ENCODE assay signal across 27 cellular contexts in genomic region chr4:12534684-12535083, GRCh38.
"Had no signal": no experiment of that assay in that cellular context is flagged by ENCODE, and none has a peak within 500 bp of the region (broad histone marks: within the 10 kb centered on the region; RNA-seq: fewer than 3 reads in every experiment).

No MANE protein-coding gene starts in this region.

- H3K4me3 Mint-ChIP-seq: endodermal cell, mesothelial cell of epicardium had no signal

- H3K27me3 ChIP-seq: dorsolateral prefrontal cortex, esophagus squamous epithelium, gastrocnemius medialis, heart right ventricle, left lung had no signal

- FAIRE-seq: endometrium, islet of Langerhans, keratinocyte had no signal

- H3K36me3 Mint-ChIP-seq: mesothelial cell of epicardium had no signal

- H3K4me3 ChIP-seq: coronary artery, dorsolateral prefrontal cortex, esophagus squamous epithelium, gastrocnemius medialis, heart right ventricle, left lung, lower lobe of right lung, mucosa of descending colon had no signal

- H3K4me1 Mint-ChIP-seq: endodermal cell, mesothelial cell of epicardium had no signal

- H3K9me3 ChIP-seq: esophagus squamous epithelium, gastrocnemius medialis, heart right ventricle, left lung, lower lobe of right lung, mucosa of descending colon had no signal

- ATAC-seq: esophagus mucosa, gastrocnemius medialis, heart right ventricle, left cardiac atrium, left lung, left ventricle myocardium superior, lower lobe of right lung, mucosa of descending colon had no signal

- DNase-seq: dermis blood vessel endothelial cell; dorsolateral prefrontal cortex; effector CD4-positive, alpha-beta T cell; effector memory CD4-positive, alpha-beta T cell; endodermal cell; erythroblast; esophagus squamous epithelium; foreskin fibroblast; foreskin melanocyte; gastrocnemius medialis; glutamatergic neuron; head of caudate nucleus; heart right ventricle; hippocampal formation; left cardiac atrium; left lung; left ventricle myocardium superior; lower lobe of right lung; mesenchymal stem cell; mucosa of descending colon had no signal

- H3K9me3 Mint-ChIP-seq: endodermal cell, mesothelial cell of epicardium had no signal

- H3K27ac ChIP-seq: coronary artery, dorsolateral prefrontal cortex, epithelial cell of prostate, esophagus squamous epithelium, gastrocnemius medialis, heart right ventricle, left lung, lower lobe of right lung had no signal

- H3K36me3 ChIP-seq: esophagus squamous epithelium, gastrocnemius medialis, heart right ventricle, left lung, lower lobe of right lung had no signal

- H3K27ac Mint-ChIP-seq: endodermal cell, mesothelial cell of epicardium had no signal

- H3K4me1 ChIP-seq: esophagus squamous epithelium, gastrocnemius medialis, heart right ventricle, left lung, lower lobe of right lung had no signal
